In genomic region chr4:107283587-107284559, GRCh38 we compare ENCODE assay signal across 10 cellular contexts.
DNase-seq lines count a peak whose midpoint lies in the region; TF ChIP-seq lines count a peak whose summit lies in the region.
"Had no signal": no experiment of that assay in that cellular context is flagged by ENCODE, and none has a peak within 500 bp of the region (broad histone marks: within the 10 kb centered on the region; RNA-seq: fewer than 3 reads in every experiment).

No MANE protein-coding gene starts in this region.

- H4K8ac ChIP-seq in trophoblast cell (ENCODE audit: low read depth, low read length) = no peak overlapping the region

- no peak overlapping the region for H3K18ac ChIP-seq in trophoblast cell (ENCODE audit: low read length)

- no peak overlapping the region for H2AK5ac ChIP-seq in trophoblast cell (ENCODE audit: low read length)

- H3K27me3 ChIP-seq in SJSA1 (replicated peaks) = no peaks in the 10 kb centered on the region
- no peaks in the 10 kb centered on the region for H3K27me3 ChIP-seq in fibroblast of lung (ENCODE audit: control insufficient read depth, insufficient read depth, low read length)
- no peaks in the 10 kb centered on the region for H3K27me3 ChIP-seq in trophoblast cell (ENCODE audit: insufficient read depth, low read length)
- no peaks in the 10 kb centered on the region for H3K27me3 ChIP-seq in esophagus squamous epithelium

- TF ChIP-seq CTCF in fibroblast of lung (conservative IDR thresholded peaks at IDR 0.05 in 1 of 2, IDR thresholded peaks at IDR 0.05 in 1 of 2; ENCODE audit: low read depth in 1 of 2, low read length in 2 of 2) = no peak
- TF ChIP-seq CTCF in esophagus squamous epithelium (IDR thresholded peaks at IDR 0.05) = no peak

- peak overlapping the region; percentile 3 for H3K4me2 ChIP-seq in fibroblast of lung (ENCODE audit: extremely low read depth, insufficient read depth, low read length)
- no peak overlapping the region for H3K4me2 ChIP-seq in trophoblast cell (ENCODE audit: low read length)

- H2BK12ac ChIP-seq in trophoblast cell (ENCODE audit: low read length) = no peak overlapping the region

- H4K20me1 ChIP-seq in fibroblast of lung (ENCODE audit: control insufficient read depth, extremely low read depth, insufficient read depth, low read length) = no peaks in the 10 kb centered on the region

- H3K79me1 ChIP-seq in trophoblast cell (ENCODE audit: low read length) = no peaks in the 10 kb centered on the region

- no peak overlapping the region for H3K14ac ChIP-seq in trophoblast cell (ENCODE audit: low read length)

- DNase-seq in GM04504 (ENCODE audit: low read depth) = peak; percentile 91
- peak; percentile 83 to 91 for DNase-seq in SJSA1 (ENCODE audit: low read depth in 1 of 2, low spot score in 2 of 2)
- peak; percentile 72 to 97 for DNase-seq in fibroblast of lung (ENCODE audit: low read depth in 2 of 2)
- DNase-seq in trophoblast cell = peak; percentile 82 to 86
- no peak for DNase-seq in ecto neural progenitor cell (ENCODE audit: low spot score)
- DNase-seq in esophagus squamous epithelium (lab: John Stamatoyannopoulos, UW) = no peak
- no peak for DNase-seq in D341Med (ENCODE audit: low spot score)
- DNase-seq in GDM1 (lab: John Stamatoyannopoulos, UW) = no peak
- DNase-seq: activated T-cell treated with anti-CD3 and anti-CD28 coated beads for 4 hours had no signal

- H3K4me1 ChIP-seq in SJSA1 (replicated peaks) (peaks cover 47% of the 10 kb centered on the region), fibroblast of lung (ENCODE audit: control insufficient read depth, extremely low read depth, insufficient read depth, low read length) (peaks cover 3% of the 10 kb centered on the region), trophoblast cell (ENCODE audit: control insufficient read depth in 1 of 2, insufficient read depth in 2 of 2, low read length in 2 of 2) (no peaks in the 10 kb centered on the region), esophagus squamous epithelium (no peaks in the 10 kb centered on the region)

- H3K4me3 ChIP-seq in SJSA1 = peak overlapping the region; percentile 13; the same call in 1 of the 2 replicates
- H3K4me3 ChIP-seq in fibroblast of lung (replicated peaks in 1 of 4; ENCODE audit: control extremely low read depth in 1 of 4, insufficient read depth in 1 of 4, low read depth in 3 of 4, low read length in 4 of 4) = peak overlapping the region in 1 of 4 experiments; percentile 9
- no peak overlapping the region for H3K4me3 ChIP-seq in trophoblast cell (ENCODE audit: low read depth, low read length)
- no peak overlapping the region for H3K4me3 ChIP-seq in esophagus squamous epithelium
- H3K4me3 ChIP-seq: K562 had no signal

- H3K27ac ChIP-seq in SJSA1 (peak overlapping the region; percentile 85), fibroblast of lung (ENCODE audit: insufficient read depth, low read length) (no peak overlapping the region), trophoblast cell (ENCODE audit: low read depth, low read length) (peak overlapping the region; percentile 5), esophagus squamous epithelium (no peak overlapping the region)

- H3K23ac ChIP-seq in trophoblast cell (ENCODE audit: low read length) = no peak overlapping the region

- no peaks in the 10 kb centered on the region for H3K36me3 ChIP-seq in SJSA1
- H3K36me3 ChIP-seq in fibroblast of lung (ENCODE audit: control insufficient read depth, insufficient read depth, low read length) = no peaks in the 10 kb centered on the region
- H3K36me3 ChIP-seq in trophoblast cell (ENCODE audit: control insufficient read depth in 1 of 2, insufficient read depth in 2 of 2, low read length in 2 of 2) = no peaks in the 10 kb centered on the region
- no peaks in the 10 kb centered on the region for H3K36me3 ChIP-seq in esophagus squamous epithelium

- H3K79me2 ChIP-seq in fibroblast of lung (ENCODE audit: control insufficient read depth, insufficient read depth, low read length) (no peaks in the 10 kb centered on the region), trophoblast cell (ENCODE audit: control insufficient read depth, insufficient read depth, low read length, poor library complexity) (no peaks in the 10 kb centered on the region)

- intact Hi-C loops in esophagus squamous epithelium (cut with DNase I) = no loop called here

- H3K9me3 ChIP-seq in SJSA1 (replicated peaks) (no peaks in the 10 kb centered on the region), fibroblast of lung (ENCODE audit: control insufficient read depth, insufficient read depth, low read depth, low read length) (no peaks in the 10 kb centered on the region), trophoblast cell (ENCODE audit: insufficient read depth, low read depth, low read length) (no peaks in the 10 kb centered on the region), esophagus squamous epithelium (no peaks in the 10 kb centered on the region)

- H2AFZ ChIP-seq in fibroblast of lung (ENCODE audit: low read length) = no peak overlapping the region
- H2AFZ ChIP-seq in trophoblast cell (ENCODE audit: insufficient read depth, low read length, poor library complexity) = no peak overlapping the region

- H3K4ac ChIP-seq in trophoblast cell (ENCODE audit: low read depth, low read length) = no peak overlapping the region

- H4K12ac ChIP-seq in trophoblast cell (ENCODE audit: low read depth, low read length) = no peak overlapping the region

- no peak for TF ChIP-seq POLR2A in esophagus squamous epithelium (IDR thresholded peaks at IDR 0.05)

- no CpG with 5 or more reads among the region's 4 CpGs for WGBS in trophoblast cell (ENCODE audit: extremely low coverage, insufficient coverage, insufficient read length)
- 13 to 28% methylated on average over 4 of the region's 4 CpGs for whole genome bisulfite sequencing in esophagus squamous epithelium, 2 donors

- H2BK5ac ChIP-seq in trophoblast cell (ENCODE audit: low read depth, low read length, poor library complexity) = no peak overlapping the region

- no peak overlapping the region for H4K91ac ChIP-seq in trophoblast cell (ENCODE audit: low read depth, low read length)

- H3K9ac ChIP-seq in fibroblast of lung (ENCODE audit: insufficient read depth, low read length) (no peak overlapping the region), trophoblast cell (ENCODE audit: low read length) (no peak overlapping the region)

- H2BK120ac ChIP-seq in trophoblast cell (ENCODE audit: insufficient read depth, low read length, poor library complexity) = no peak overlapping the region

Comparison
In these comparisons a context has a peak if more than half of its experiments do, and no peak if none do; other contexts are left out.
1. DNase-seq: peak in GM04504 (single experiment), SJSA1 (2 of 2), fibroblast of lung (2 of 2) and trophoblast cell (2 of 2); none in ecto neural progenitor cell (single experiment), esophagus squamous epithelium (single experiment), D341Med (single experiment) and GDM1 (single experiment).
2. H3K27ac ChIP-seq: peak in SJSA1 (single experiment) and trophoblast cell (single experiment); none in fibroblast of lung (single experiment) and esophagus squamous epithelium (0 of 4).